Comparison of ENCODE assay signal across 20 cellular contexts in the genomic region with DNA sequence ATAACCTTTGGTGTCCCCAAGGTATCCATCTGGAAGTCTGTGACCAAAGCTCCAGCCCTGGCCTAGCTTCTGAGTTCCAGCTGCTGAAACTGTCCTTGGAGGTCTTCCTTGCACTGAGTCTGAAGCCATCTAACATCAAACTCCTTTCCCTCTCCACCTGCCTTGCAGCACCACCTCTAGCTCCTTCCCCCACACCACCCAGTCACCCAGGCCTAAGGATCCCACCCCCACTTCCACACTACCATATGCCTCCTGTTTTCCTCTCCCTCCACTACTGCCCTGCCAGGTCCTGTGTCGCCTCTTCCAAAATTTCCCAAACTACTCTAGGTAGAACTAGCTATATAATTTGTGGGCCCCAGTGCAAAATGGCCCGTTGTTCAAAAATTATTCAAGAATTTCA. TPM values are rescaled to one million over a fixed set of nuclear protein-coding genes. Genes with fewer than 3 reads are reported as not detected.
DNase-seq lines count a peak whose midpoint lies in the region; ATAC-seq lines count a peak whose summit lies in the region.
"Had no signal": no experiment of that assay in that cellular context is flagged by ENCODE, and none has a peak within 500 bp of the region (broad histone marks: within the 10 kb centered on the region; RNA-seq: fewer than 3 reads in every experiment).

No MANE protein-coding gene starts in this region.

- H2AK5ac ChIP-seq in neuronal stem cell (ENCODE audit: low read depth, low read length), result no peak overlapping the region

- CTCF ChIA-PET in activated CD4-positive, alpha-beta T cell treated with anti-CD3 and anti-CD28 coated beads, Interleukin-2, amount 10 ng/mL, durations not matched to agents 7 days and 5 days (lab: Charles Lee), result interaction anchor here (0.7 to 3.6 kb wide), 20 partner anchors 9 to 638 kb away, joined by 3 to 20 read pairs (median 4); a partner anchor contains a TSS
- CTCF ChIA-PET in activated CD8-positive, alpha-beta T cell treated with anti-CD3 and anti-CD28 coated beads, Interleukin-2, amount 10 ng/mL, durations not matched to agents 7 days and 5 days (lab: Charles Lee), result interaction anchor here (0.6 to 9.8 kb wide), 41 partner anchors 9 to 650 kb away, joined by 3 to 88 read pairs (median 4); a partner anchor contains a TSS

- H4K8ac ChIP-seq in neuronal stem cell (ENCODE audit: low read depth, low read length), result no peak overlapping the region

- no CpG with 5 or more reads among the region's 2 CpGs for WGBS in neuronal stem cell (ENCODE audit: extremely low coverage in 2 of 2, insufficient read length in 2 of 2, insufficient replicate concordance in 1 of 2), 2 donors

- no peaks in the 10 kb centered on the region for H3K36me3 Mint-ChIP-seq in activated CD4-positive, alpha-beta T cell treated with anti-CD3 and anti-CD28 coated beads, Interleukin-2, amount 10 ng/mL, durations not matched to agents 7 days and 5 days (ENCODE audit: low read depth)
- H3K36me3 Mint-ChIP-seq in activated CD8-positive, alpha-beta T cell treated with anti-CD3 and anti-CD28 coated beads, Interleukin-2, amount 10 ng/mL, durations not matched to agents 7 days and 5 days (ENCODE audit: low read depth), result no peaks in the 10 kb centered on the region
- H3K36me3 Mint-ChIP-seq: brain; CD4-positive, CD25-positive, alpha-beta regulatory T cell had no signal

- H3K9me3 Mint-ChIP-seq in activated CD4-positive, alpha-beta T cell treated with anti-CD3 and anti-CD28 coated beads, Interleukin-2, amount 10 ng/mL, durations not matched to agents 7 days and 5 days, result no peaks in the 10 kb centered on the region
- no peaks in the 10 kb centered on the region for H3K9me3 Mint-ChIP-seq in activated CD8-positive, alpha-beta T cell treated with anti-CD3 and anti-CD28 coated beads, Interleukin-2, amount 10 ng/mL, durations not matched to agents 7 days and 5 days (ENCODE audit: insufficient read depth)
- H3K9me3 Mint-ChIP-seq: brain; CD4-positive, CD25-positive, alpha-beta regulatory T cell; nephron had no signal

- H3K4me1 Mint-ChIP-seq in activated CD4-positive, alpha-beta T cell treated with anti-CD3 and anti-CD28 coated beads, Interleukin-2, amount 10 ng/mL, durations not matched to agents 7 days and 5 days, result peaks cover 44% of the 10 kb centered on the region
- peaks cover 50% of the 10 kb centered on the region for H3K4me1 Mint-ChIP-seq in activated CD8-positive, alpha-beta T cell treated with anti-CD3 and anti-CD28 coated beads, Interleukin-2, amount 10 ng/mL, durations not matched to agents 7 days and 5 days (ENCODE audit: low read depth)
- H3K4me1 Mint-ChIP-seq: nephron had no signal

- H4K91ac ChIP-seq in neuronal stem cell (ENCODE audit: low read depth, low read length, poor library complexity), result no peak overlapping the region

- no peak overlapping the region for H3K27ac ChIP-seq in neuronal stem cell (replicated peaks; ENCODE audit: low read length)
- H3K27ac ChIP-seq: KMS-11, SJSA1, transverse colon had no signal

- H3K18ac ChIP-seq in neuronal stem cell (ENCODE audit: low read length), result no peak overlapping the region

- no peak overlapping the region for H3K4ac ChIP-seq in neuronal stem cell (ENCODE audit: low read length)

- no peak overlapping the region for H2BK12ac ChIP-seq in neuronal stem cell (ENCODE audit: low read length)

- peaks cover 29% of the 10 kb centered on the region for H3K27me3 Mint-ChIP-seq in activated CD4-positive, alpha-beta T cell treated with anti-CD3 and anti-CD28 coated beads, Interleukin-2, amount 10 ng/mL, durations not matched to agents 7 days and 5 days
- H3K27me3 Mint-ChIP-seq in activated CD8-positive, alpha-beta T cell treated with anti-CD3 and anti-CD28 coated beads, Interleukin-2, amount 10 ng/mL, durations not matched to agents 7 days and 5 days (ENCODE audit: low read depth), result peaks cover 16% of the 10 kb centered on the region

- H3K27ac Mint-ChIP-seq in activated CD4-positive, alpha-beta T cell treated with anti-CD3 and anti-CD28 coated beads, Interleukin-2, amount 10 ng/mL, durations not matched to agents 7 days and 5 days, result peak overlapping the region; percentile 85
- peak overlapping the region; percentile 91 for H3K27ac Mint-ChIP-seq in activated CD8-positive, alpha-beta T cell treated with anti-CD3 and anti-CD28 coated beads, Interleukin-2, amount 10 ng/mL, durations not matched to agents 7 days and 5 days
- H3K27ac Mint-ChIP-seq: nephron had no signal

- ATAC-seq in activated CD8-positive, alpha-beta T cell treated with anti-CD3 and anti-CD28 coated beads, Interleukin-2, amount 10 ng/mL, durations not matched to agents 7 days and 5 days, result no peak

- POLR2A ChIA-PET in activated CD4-positive, alpha-beta T cell treated with anti-CD3 and anti-CD28 coated beads, Interleukin-2, amount 10 ng/mL, durations not matched to agents 7 days and 5 days (lab: Charles Lee), result interaction anchor here (1.0 kb wide), 1 partner anchor 44 kb away, joined by 3 read pairs; a partner anchor contains a TSS
- POLR2A ChIA-PET in activated CD8-positive, alpha-beta T cell treated with anti-CD3 and anti-CD28 coated beads, Interleukin-2, amount 10 ng/mL, durations not matched to agents 7 days and 5 days (lab: Charles Lee), result interaction anchor here (0.9 to 3.7 kb wide), 7 partner anchors 15 to 118 kb away, joined by 3 to 15 read pairs (median 3); a partner anchor contains a TSS

- H2BK15ac ChIP-seq in neuronal stem cell (ENCODE audit: low read length), result no peak overlapping the region

- DNase-seq in activated CD4-positive, alpha-beta T cell treated with anti-CD3 and anti-CD28 coated beads, Interleukin-2, amount 10 ng/mL, durations not matched to agents 7 days and 5 days, result no peak
- DNase-seq in activated CD4-positive, alpha-beta T cell treated with anti-CD3 and anti-CD28 coated beads, Interleukin-2, amount 50 U/mL, for 48 hours, result no peak
- peak; percentile 12 for DNase-seq in Jurkat, Clone E6-1 (ENCODE audit: low read depth, low spot score)
- DNase-seq in activated CD8-positive, alpha-beta T cell treated with anti-CD3 and anti-CD28 coated beads, Interleukin-2, amount 10 ng/mL, durations not matched to agents 7 days and 5 days, result no peak
- DNase-seq in neuronal stem cell (ENCODE audit: low spot score) (no peak), cardiac septum (ENCODE audit: low spot score) (no peak)
- no peak for DNase-seq in stimulated activated naive CD4-positive, alpha-beta T cell (lab: John Stamatoyannopoulos, UW)
- DNase-seq in NK-92 treated with Interleukin-12 subunit alpha and Interleukin-12 subunit beta, amount 100 ng/mL, for 24 hours (lab: John Stamatoyannopoulos, UW), result no peak
- DNase-seq: cortex of kidney had no signal

- H3K23ac ChIP-seq in neuronal stem cell (ENCODE audit: low read depth, low read length, poor library complexity), result no peak overlapping the region

- H3K79me1 ChIP-seq in neuronal stem cell (ENCODE audit: low read depth, low read length), result no peaks in the 10 kb centered on the region

- H3K4me1 ChIP-seq in neuronal stem cell (ENCODE audit: control insufficient read depth in 2 of 2, insufficient read depth in 1 of 2, low read depth in 1 of 2, low read length in 2 of 2), result no peaks in the 10 kb centered on the region

- H3K27me3 ChIP-seq in neuronal stem cell (ENCODE audit: control insufficient read depth in 3 of 3, insufficient read depth in 3 of 3, low read depth in 1 of 3, low read length in 3 of 3), result peaks cover 0 to 2% (median 0%) of the 10 kb centered on the region in 3 experiments
- H3K27me3 ChIP-seq: SJSA1 had no signal

- H3K14ac ChIP-seq in neuronal stem cell (ENCODE audit: low read length), result no peak overlapping the region

- no peak overlapping the region for H2AFZ ChIP-seq in neuronal stem cell (ENCODE audit: low read length)

- H3K4me3 ChIP-seq in Jurkat, Clone E6-1 (ENCODE audit: low read length), result no peak overlapping the region
- no peak overlapping the region for H3K4me3 ChIP-seq in neuronal stem cell (ENCODE audit: low read length in 2 of 2)
- H3K4me3 ChIP-seq: SJSA1 had no signal

- no peak overlapping the region for H2BK120ac ChIP-seq in neuronal stem cell (ENCODE audit: low read depth, low read length)

- no peaks in the 10 kb centered on the region for H3K36me3 ChIP-seq in neuronal stem cell (replicated peaks in 1 of 2; ENCODE audit: control insufficient read depth in 2 of 2, insufficient read depth in 2 of 2, low read length in 2 of 2)
- H3K36me3 ChIP-seq: SJSA1, transverse colon had no signal

- no peak overlapping the region for H3K4me2 ChIP-seq in neuronal stem cell (ENCODE audit: insufficient read depth, low read length, poor library complexity, severe bottlenecking)
- H3K4me2 ChIP-seq: KMS-11 had no signal

- H3K9ac ChIP-seq in neuronal stem cell (ENCODE audit: low read depth, low read length, poor library complexity), result peak overlapping the region; percentile 15
- H3K9ac ChIP-seq: KMS-11 had no signal

- peak overlapping the region; percentile 10 for H3K4me3 Mint-ChIP-seq in activated CD4-positive, alpha-beta T cell treated with anti-CD3 and anti-CD28 coated beads, Interleukin-2, amount 10 ng/mL, durations not matched to agents 7 days and 5 days
- H3K4me3 Mint-ChIP-seq in activated CD8-positive, alpha-beta T cell treated with anti-CD3 and anti-CD28 coated beads, Interleukin-2, amount 10 ng/mL, durations not matched to agents 7 days and 5 days, result peak overlapping the region; percentile 50
- H3K4me3 Mint-ChIP-seq: brain, nephron had no signal

- intact Hi-C loops in cardiac septum (cut with DNase I), result loop anchor here (2.0 kb wide), 2 partner anchors 118 to 452 kb away; no protein-coding TSS in a partner anchor

- H2BK5ac ChIP-seq in neuronal stem cell (ENCODE audit: low read length), result no peak overlapping the region

- no peaks in the 10 kb centered on the region for H3K9me3 ChIP-seq in neuronal stem cell (replicated peaks in 1 of 2; ENCODE audit: control insufficient read depth in 2 of 2, insufficient read depth in 1 of 2, low read depth in 1 of 2, low read length in 2 of 2)
- H3K9me3 ChIP-seq: SJSA1, transverse colon had no signal

RNA-seq across cellular contexts. Expression of a gene that starts 10.8 kb away (rescaled TPM):
- total RNA-seq in activated CD4-positive, alpha-beta T cell treated with anti-CD3 and anti-CD28 coated beads, Interleukin-2, amount 10 ng/mL, durations not matched to agents 7 days and 5 days, result under 1 TPM; 0.17 to 0.25 TPM
- not detected for polyA plus RNA-seq in Jurkat, Clone E6-1 (2012; ENCODE audit: insufficient read depth, insufficient read length)
- under 1 TPM in 1 of 2 experiments, not detected in 1; 0.39 TPM for total RNA-seq in activated CD8-positive, alpha-beta T cell treated with anti-CD3 and anti-CD28 coated beads, Interleukin-2, amount 10 ng/mL, durations not matched to agents 7 days and 5 days
- 0.11 TPM for polyA plus RNA-seq in neuronal stem cell (2013, experiment 1 of 2)
- 0.18 TPM for polyA plus RNA-seq in neuronal stem cell (2013, experiment 2 of 2)
- total RNA-seq in cardiac septum, result not detected
- total RNA-seq: CD4-positive, CD25-positive, alpha-beta regulatory T cell; endothelial cell of umbilical vein; pulmonary artery endothelial cell; SJSA1; transverse colon had no signal

RNA-seq across cellular contexts. Expression of a gene that starts 12.3 kb away (rescaled TPM):
- total RNA-seq in activated CD4-positive, alpha-beta T cell treated with anti-CD3 and anti-CD28 coated beads, Interleukin-2, amount 10 ng/mL, durations not matched to agents 7 days and 5 days, result not detected
- polyA plus RNA-seq in Jurkat, Clone E6-1 (2012; ENCODE audit: insufficient read depth, insufficient read length), result not detected
- not detected for total RNA-seq in activated CD8-positive, alpha-beta T cell treated with anti-CD3 and anti-CD28 coated beads, Interleukin-2, amount 10 ng/mL, durations not matched to agents 7 days and 5 days
- polyA plus RNA-seq in neuronal stem cell (2013, experiment 1 of 2), result not detected
- 0.04 TPM for polyA plus RNA-seq in neuronal stem cell (2013, experiment 2 of 2)
- not detected for total RNA-seq in cardiac septum
- total RNA-seq: CD4-positive, CD25-positive, alpha-beta regulatory T cell; endothelial cell of umbilical vein; kidney; mammary epithelial cell; PC-3; pulmonary artery endothelial cell; SJSA1; transverse colon had no signal
- polyA plus RNA-seq: CD4-positive, CD25-positive, alpha-beta regulatory T cell; endothelial cell of umbilical vein; mammary epithelial cell had no signal

RNA-seq across cellular contexts. Expression of a gene that starts 29.3 kb away (rescaled TPM):
- 1 to 10 TPM; 7.5 to 8.1 TPM for total RNA-seq in activated CD4-positive, alpha-beta T cell treated with anti-CD3 and anti-CD28 coated beads, Interleukin-2, amount 10 ng/mL, durations not matched to agents 7 days and 5 days
- 3.6 TPM for polyA plus RNA-seq in Jurkat, Clone E6-1 (2012; ENCODE audit: insufficient read depth, insufficient read length)
- total RNA-seq in activated CD8-positive, alpha-beta T cell treated with anti-CD3 and anti-CD28 coated beads, Interleukin-2, amount 10 ng/mL, durations not matched to agents 7 days and 5 days, result 1 to 10 TPM; 6.6 to 6.7 TPM
- 13.8 TPM for polyA plus RNA-seq in neuronal stem cell (2013, experiment 1 of 2)
- 15.1 TPM for polyA plus RNA-seq in neuronal stem cell (2013, experiment 2 of 2)
- total RNA-seq in cardiac septum, result 100 TPM

RNA-seq across cellular contexts. Expression of a gene that starts 44.0 kb away (rescaled TPM):
- total RNA-seq in activated CD4-positive, alpha-beta T cell treated with anti-CD3 and anti-CD28 coated beads, Interleukin-2, amount 10 ng/mL, durations not matched to agents 7 days and 5 days, result 10 to 100 TPM; 23.9 to 25.6 TPM
- polyA plus RNA-seq in Jurkat, Clone E6-1 (2012; ENCODE audit: insufficient read depth, insufficient read length), result 22.3 TPM
- total RNA-seq in activated CD8-positive, alpha-beta T cell treated with anti-CD3 and anti-CD28 coated beads, Interleukin-2, amount 10 ng/mL, durations not matched to agents 7 days and 5 days, result 10 to 100 TPM; 28.0 to 30.8 TPM
- 16.8 TPM for polyA plus RNA-seq in neuronal stem cell (2013, experiment 1 of 2)
- 16.4 TPM for polyA plus RNA-seq in neuronal stem cell (2013, experiment 2 of 2)
- 17.4 TPM for total RNA-seq in cardiac septum

RNA-seq across cellular contexts. Expression of a gene that starts 59.2 kb away (rescaled TPM):
- not detected for total RNA-seq in activated CD4-positive, alpha-beta T cell treated with anti-CD3 and anti-CD28 coated beads, Interleukin-2, amount 10 ng/mL, durations not matched to agents 7 days and 5 days
- not detected for polyA plus RNA-seq in Jurkat, Clone E6-1 (2012; ENCODE audit: insufficient read depth, insufficient read length)
- total RNA-seq in activated CD8-positive, alpha-beta T cell treated with anti-CD3 and anti-CD28 coated beads, Interleukin-2, amount 10 ng/mL, durations not matched to agents 7 days and 5 days, result under 1 TPM in 1 of 2 experiments, not detected in 1; 0.16 TPM
- polyA plus RNA-seq in neuronal stem cell (2013, experiment 1 of 2), result 0.25 TPM
- polyA plus RNA-seq in neuronal stem cell (2013, experiment 2 of 2), result 0.30 TPM
- total RNA-seq in cardiac septum, result 2.2 TPM
- total RNA-seq: CD4-positive, CD25-positive, alpha-beta regulatory T cell; endothelial cell of umbilical vein; kidney; mammary epithelial cell; PC-3; pulmonary artery endothelial cell; SJSA1 had no signal
- polyA plus RNA-seq: endothelial cell of umbilical vein, mammary epithelial cell had no signal

Comparison
In these comparisons a context has a peak if more than half of its experiments do, and no peak if none do; other contexts are left out.
1. RNA of a gene that starts 29.3 kb away (total RNA-seq): 100 TPM in cardiac septum (single experiment); 7.5 to 8.1 TPM in activated CD4-positive, alpha-beta T cell treated with anti-CD3 and anti-CD28 coated beads, Interleukin-2, amount 10 ng/mL, durations not matched to agents 7 days and 5 days and 6.6 to 6.7 TPM in activated CD8-positive, alpha-beta T cell treated with anti-CD3 and anti-CD28 coated beads, Interleukin-2, amount 10 ng/mL, durations not matched to agents 7 days and 5 days; every median in the first group is over 10 times any median in the second.